In the genomic region with DNA sequence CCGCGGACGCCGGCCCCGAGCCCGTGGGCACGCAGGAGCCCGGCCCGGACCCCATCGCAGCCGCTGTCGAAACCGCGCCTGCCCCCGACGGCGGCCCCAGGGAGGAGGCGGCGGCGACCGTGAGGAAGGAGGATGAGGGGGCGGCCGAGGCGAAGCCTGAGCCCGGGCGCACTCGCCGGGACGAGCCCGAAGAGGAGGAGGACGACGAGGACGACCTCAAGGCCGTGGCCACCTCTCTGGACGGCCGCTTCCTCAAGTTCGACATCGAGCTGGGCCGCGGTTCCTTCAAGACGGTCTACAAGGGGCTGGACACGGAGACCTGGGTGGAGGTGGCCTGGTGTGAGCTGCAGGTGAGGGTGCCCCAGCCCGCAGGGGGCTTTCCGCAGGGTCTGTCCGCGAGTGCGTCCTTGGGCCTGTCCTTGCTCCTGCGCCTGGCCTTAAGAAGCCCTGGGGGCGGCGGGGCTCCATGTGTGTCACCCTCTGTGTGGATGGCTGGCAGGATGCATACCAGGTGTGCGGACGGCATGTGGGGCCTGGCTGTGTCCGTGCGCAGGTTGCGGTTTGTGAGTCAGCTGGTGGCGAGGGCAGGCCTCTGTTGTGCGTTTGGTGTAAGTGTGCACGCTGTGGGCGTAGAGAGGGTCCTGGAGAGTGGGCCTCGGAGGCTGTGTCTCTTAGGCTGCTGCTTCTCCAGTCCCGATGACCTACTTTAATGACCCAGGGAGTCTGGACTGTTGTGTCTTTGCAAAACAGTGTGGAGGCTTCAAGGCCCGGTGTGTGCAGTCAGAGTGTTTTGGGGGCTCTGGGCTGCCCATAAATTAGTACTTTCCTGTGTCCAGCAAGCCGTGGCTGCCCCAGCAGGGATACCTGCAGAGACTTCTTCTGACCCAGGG, we compare ENCODE assay signal across 9 cellular contexts. TPM values are rescaled to one million over a fixed set of nuclear protein-coding genes. Genes with fewer than 3 reads are reported as not detected.
A peak's percentile ranks its signal among the peaks of the same experiment; 100 is the strongest.
DNase-seq lines count a peak whose midpoint lies in the region; ATAC-seq, FAIRE-seq and TF ChIP-seq lines count a peak whose summit lies in the region.
"Had no signal": no experiment of that assay in that cellular context is flagged by ENCODE, and none has a peak within 500 bp of the region (broad histone marks: within the 10 kb centered on the region; RNA-seq: fewer than 3 reads in every experiment).

No MANE protein-coding gene starts in this region.

- H3K27me3 ChIP-seq in CD8-positive, alpha-beta T cell (ENCODE audit: insufficient read depth, low read length): peaks cover 8% of the 10 kb centered on the region
- H3K27me3 ChIP-seq in H7 (ENCODE audit: control insufficient read depth, insufficient read depth, low read length) (peaks cover 21% of the 10 kb centered on the region), neural cell (ENCODE audit: insufficient read depth, low read depth, low read length) (peaks cover 12% of the 10 kb centered on the region)

- H3K36me3 Mint-ChIP-seq in CD8-positive, alpha-beta T cell: no peaks in the 10 kb centered on the region
- no peaks in the 10 kb centered on the region for H3K36me3 Mint-ChIP-seq in osteocyte (ENCODE audit: unreplicated experiment)

- H3K4me1 ChIP-seq in CD8-positive, alpha-beta T cell (ENCODE audit: insufficient read depth, low read length): peaks cover 8% of the 10 kb centered on the region

- TF ChIP-seq EP300 in neural cell (conservative IDR thresholded peaks at IDR 0.05; ENCODE audit: poor library complexity, severe bottlenecking): no peak

- no peak overlapping the region for H3K4me3 ChIP-seq in CD8-positive, alpha-beta T cell (ENCODE audit: low read depth, low read length)
- H3K4me3 ChIP-seq in H7 (ENCODE audit: insufficient read depth, low read depth, low read length) (peak overlapping the region; percentile 35), neural cell (ENCODE audit: low read length) (peak overlapping the region; percentile 74)

- peaks cover 35% of the 10 kb centered on the region for H3K27me3 Mint-ChIP-seq in CD8-positive, alpha-beta T cell (ENCODE audit: low read depth)
- H3K27me3 Mint-ChIP-seq in osteocyte (ENCODE audit: unreplicated experiment): peaks cover 64% of the 10 kb centered on the region

- no peaks in the 10 kb centered on the region for H3K9me2 ChIP-seq in neural cell (ENCODE audit: insufficient read depth, low read length)

- H4K20me1 ChIP-seq in neural cell (ENCODE audit: insufficient read depth): peaks cover 5% of the 10 kb centered on the region

- no peak for ATAC-seq in CD8-positive, alpha-beta T cell
- no peak for ATAC-seq in HG03196 (IDR thresholded peaks at IDR 0.05; ENCODE audit: unreplicated experiment)

- no peak overlapping the region for H3K27ac ChIP-seq in CD8-positive, alpha-beta T cell (ENCODE audit: low read depth, low read length)
- H3K27ac ChIP-seq in neural cell (ENCODE audit: low read length): no peak overlapping the region

- no peak for FAIRE-seq in GM19239 (lab: Jason Lieb, UNC)

- peak overlapping the region; percentile 79 for H3K4me2 ChIP-seq in neural cell (ENCODE audit: low read length)

- no peak overlapping the region for H2AFZ ChIP-seq in neural cell (ENCODE audit: low read depth, low read length)

- no peaks in the 10 kb centered on the region for H3K36me3 ChIP-seq in CD8-positive, alpha-beta T cell (ENCODE audit: insufficient read depth, low read length)
- H3K36me3 ChIP-seq in H7 (replicated peaks; ENCODE audit: control insufficient read depth, insufficient read depth, low read length): no peaks in the 10 kb centered on the region
- H3K36me3 ChIP-seq in neural cell (ENCODE audit: insufficient read depth, low read length): no peaks in the 10 kb centered on the region

- POLR2A ChIA-PET in CD8-positive, alpha-beta T cell (lab: Charles Lee): no interaction called here

- no peak for TF ChIP-seq RAD21 in neural cell (conservative IDR thresholded peaks at IDR 0.05)

- peaks cover 8% of the 10 kb centered on the region for H3K4me1 Mint-ChIP-seq in CD8-positive, alpha-beta T cell (ENCODE audit: low read depth)
- H3K4me1 Mint-ChIP-seq in osteocyte (ENCODE audit: unreplicated experiment): peaks cover 3% of the 10 kb centered on the region

- DNase-seq in CD8-positive, alpha-beta T cell: no peak
- peak; percentile 88 for DNase-seq in H7
- DNase-seq in ecto neural progenitor cell (ENCODE audit: low spot score): peak; percentile 54
- no peak for DNase-seq in SK-N-DZ (ENCODE audit: low spot score)
- DNase-seq in GM19239 (ENCODE audit: insufficient read length, low spot score): no peak
- DNase-seq in osteocyte (ENCODE audit: extremely low spot score, unreplicated experiment): no peak
- DNase-seq: mammary epithelial cell had no signal

- no peaks in the 10 kb centered on the region for H3K9me3 Mint-ChIP-seq in CD8-positive, alpha-beta T cell
- no peaks in the 10 kb centered on the region for H3K9me3 Mint-ChIP-seq in osteocyte (ENCODE audit: unreplicated experiment)

- peaks cover 46% of the 10 kb centered on the region for H3K79me2 ChIP-seq in neural cell (replicated peaks; ENCODE audit: insufficient read depth, low read length)

- TF ChIP-seq CTCF in CD8-positive, alpha-beta T cell (IDR thresholded peaks at IDR 0.05): no peak
- TF ChIP-seq CTCF in neural cell (IDR thresholded peaks at IDR 0.05; ENCODE audit: poor library complexity, severe bottlenecking): no peak
- no peak for TF ChIP-seq CTCF in osteocyte (IDR thresholded peaks at IDR 0.05)

- H3K9ac ChIP-seq in neural cell (ENCODE audit: low read length): peak overlapping the region; percentile 93

- H3K4me3 Mint-ChIP-seq in CD8-positive, alpha-beta T cell: peak overlapping the region; percentile 72
- H3K4me3 Mint-ChIP-seq in osteocyte (ENCODE audit: unreplicated experiment): no peak overlapping the region

- no peaks in the 10 kb centered on the region for H3K9me3 ChIP-seq in CD8-positive, alpha-beta T cell (ENCODE audit: low read length)
- H3K9me3 ChIP-seq in neural cell (ENCODE audit: low read length): no peaks in the 10 kb centered on the region

- no peak overlapping the region for H3K27ac Mint-ChIP-seq in CD8-positive, alpha-beta T cell
- no peak overlapping the region for H3K27ac Mint-ChIP-seq in osteocyte (ENCODE audit: unreplicated experiment)

- H3F3A ChIP-seq in neural cell (ENCODE audit: insufficient read depth, low read length, poor library complexity, severe bottlenecking): no peaks in the 10 kb centered on the region

- intact Hi-C loops in CD8-positive, alpha-beta T cell (cut with DNase I, micrococcal nuclease): no loop called here

- CTCF ChIA-PET in CD8-positive, alpha-beta T cell (lab: Charles Lee): no interaction called here

TF ChIP-seq in neural cell, 6 proteins besides CTCF, POLR2A, EP300 and RAD21:
- TF ChIP-seq POLR2AphosphoS5 (IDR thresholded peaks at IDR 0.05) (no peak), TAF1 (IDR thresholded peaks at IDR 0.05; ENCODE audit: low read depth) (no peak), SMC3 (conservative IDR thresholded peaks at IDR 0.05; ENCODE audit: poor library complexity) (no peak), MXI1 (conservative IDR thresholded peaks at IDR 0.05; ENCODE audit: poor library complexity, severe bottlenecking) (no peak), EZH2 (IDR thresholded peaks at IDR 0.05; ENCODE audit: borderline replicate concordance, insufficient read depth, low read length, poor library complexity, severe bottlenecking) (no peak)
- TF ChIP-seq, protein P1, sequence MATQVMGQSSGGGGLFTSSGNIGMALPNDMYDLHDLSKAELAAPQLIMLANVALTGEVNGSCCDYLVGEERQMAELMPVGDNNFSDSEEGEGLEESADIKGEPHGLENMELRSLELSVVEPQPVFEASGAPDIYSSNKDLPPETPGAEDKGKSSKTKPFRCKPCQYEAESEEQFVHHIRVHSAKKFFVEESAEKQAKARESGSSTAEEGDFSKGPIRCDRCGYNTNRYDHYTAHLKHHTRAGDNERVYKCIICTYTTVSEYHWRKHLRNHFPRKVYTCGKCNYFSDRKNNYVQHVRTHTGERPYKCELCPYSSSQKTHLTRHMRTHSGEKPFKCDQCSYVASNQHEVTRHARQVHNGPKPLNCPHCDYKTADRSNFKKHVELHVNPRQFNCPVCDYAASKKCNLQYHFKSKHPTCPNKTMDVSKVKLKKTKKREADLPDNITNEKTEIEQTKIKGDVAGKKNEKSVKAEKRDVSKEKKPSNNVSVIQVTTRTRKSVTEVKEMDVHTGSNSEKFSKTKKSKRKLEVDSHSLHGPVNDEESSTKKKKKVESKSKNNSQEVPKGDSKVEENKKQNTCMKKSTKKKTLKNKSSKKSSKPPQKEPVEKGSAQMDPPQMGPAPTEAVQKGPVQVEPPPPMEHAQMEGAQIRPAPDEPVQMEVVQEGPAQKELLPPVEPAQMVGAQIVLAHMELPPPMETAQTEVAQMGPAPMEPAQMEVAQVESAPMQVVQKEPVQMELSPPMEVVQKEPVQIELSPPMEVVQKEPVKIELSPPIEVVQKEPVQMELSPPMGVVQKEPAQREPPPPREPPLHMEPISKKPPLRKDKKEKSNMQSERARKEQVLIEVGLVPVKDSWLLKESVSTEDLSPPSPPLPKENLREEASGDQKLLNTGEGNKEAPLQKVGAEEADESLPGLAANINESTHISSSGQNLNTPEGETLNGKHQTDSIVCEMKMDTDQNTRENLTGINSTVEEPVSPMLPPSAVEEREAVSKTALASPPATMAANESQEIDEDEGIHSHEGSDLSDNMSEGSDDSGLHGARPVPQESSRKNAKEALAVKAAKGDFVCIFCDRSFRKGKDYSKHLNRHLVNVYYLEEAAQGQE (IDR thresholded peaks at IDR 0.05; ENCODE audit: borderline replicate concordance): no peak

RNA-seq across cellular contexts. Expression of gene WNK2, which starts 1.6 kb away (rescaled TPM):
- total RNA-seq in CD8-positive, alpha-beta T cell: under 1 TPM; 0.25 to 0.30 TPM
- 13.3 and 29.5 TPM in 2 replicates for total RNA-seq in H7 (2014; rRNA removed; shearing (Covaris generic))
- 37.1 and 38.3 TPM in 2 replicates for polyA plus RNA-seq in neural cell
- polyA minus RNA-seq in neural cell: 53.8 and 78.4 TPM in 2 replicates
- polyA plus RNA-seq in SK-N-DZ (2014; cell fraction: cytosol; rRNA removed): 13.0 and 30.9 TPM in 2 replicates
- 28.0 and 59.2 TPM in 2 replicates for polyA plus RNA-seq in SK-N-DZ (2014; cell fraction: nucleus; rRNA removed)
- total RNA-seq in osteocyte: not detected in 2 replicates

RNA-seq across cellular contexts. Expression of gene NINJ1, which starts 51.5 kb away (rescaled TPM):
- total RNA-seq in CD8-positive, alpha-beta T cell: 100 to 1,000 TPM; 214 to 229 TPM
- total RNA-seq in H7 (2014; rRNA removed; shearing (Covaris generic)): 44.6 and 45.3 TPM in 2 replicates
- polyA plus RNA-seq in neural cell: 2.7 and 7.6 TPM in 2 replicates
- polyA minus RNA-seq in neural cell: 2.0 and 2.4 TPM in 2 replicates
- 9.9 and 12.7 TPM in 2 replicates for polyA plus RNA-seq in SK-N-DZ (2014; cell fraction: cytosol; rRNA removed)
- 5.5 and 6.9 TPM in 2 replicates for polyA plus RNA-seq in SK-N-DZ (2014; cell fraction: nucleus; rRNA removed)
- 28.1 and 32.9 TPM in 2 replicates for total RNA-seq in osteocyte

Comparison
In these comparisons a context has a peak if more than half of its experiments do, and no peak if none do; other contexts are left out.
1. DNase-seq: peak in H7 (single experiment) and ecto neural progenitor cell (single experiment); none in CD8-positive, alpha-beta T cell (0 of 7), SK-N-DZ (single experiment), GM19239 (single experiment) and osteocyte (single experiment).
2. RNA of gene WNK2, which starts 1.6 kb away (total RNA-seq): 13.3 to 29.5 TPM in H7; 0.25 to 0.30 TPM in CD8-positive, alpha-beta T cell and not detected in osteocyte; every median in the first group is over 10 times any median in the second.